Comparison of ENCODE assay signal across 28 cellular contexts in genomic region chr19:35508129-35508528, GRCh38. TPM values are rescaled to one million over a fixed set of nuclear protein-coding genes. Genes with fewer than 3 reads are reported as not detected.
DNase-seq lines count a peak whose midpoint lies in the region; TF ChIP-seq lines count a peak whose summit lies in the region.
"Had no signal": no experiment of that assay in that cellular context is flagged by ENCODE, and none has a peak within 500 bp of the region (broad histone marks: within the 10 kb centered on the region; RNA-seq: fewer than 3 reads in every experiment).

No MANE protein-coding gene starts in this region.

- no peak for TF ChIP-seq CTCF in HEK293 (tag by site-specific recombination; IDR thresholded peaks at IDR 0.05)
- TF ChIP-seq CTCF in endodermal cell (conservative IDR thresholded peaks at IDR 0.05) = no peak
- no peak for TF ChIP-seq CTCF in progenitor cell of endocrine pancreas (IDR thresholded peaks at IDR 0.05; ENCODE audit: unreplicated experiment)

- H3K4me1 ChIP-seq in HEK293 (ENCODE audit: control insufficient read depth, insufficient read depth, low read length) (peaks cover 15% of the 10 kb centered on the region), endodermal cell (ENCODE audit: control insufficient read depth, insufficient read depth, low read length) (peaks cover 11% of the 10 kb centered on the region)
- H3K4me1 ChIP-seq: colonic mucosa, upper lobe of right lung had no signal

- no peaks in the 10 kb centered on the region for H3K27me3 ChIP-seq in endodermal cell (ENCODE audit: control insufficient read depth, insufficient read depth, low read length, poor library complexity, severe bottlenecking)
- H3K27me3 ChIP-seq: colonic mucosa had no signal

- H3K27ac Mint-ChIP-seq in endodermal cell (no peak overlapping the region), progenitor cell of endocrine pancreas (no peak overlapping the region)
- H3K27ac Mint-ChIP-seq: activated CD8-positive, alpha-beta T cell treated with anti-CD3 and anti-CD28 coated beads for 36 hours; activated naive CD8-positive, alpha-beta T cell treated with anti-CD3 and anti-CD28 coated beads for 36 hours; stimulated activated memory B cell treated with anti-CD40 and anti-IgM and Interleukin-4, amounts not matched to agents 10 μg/mL and 1 μg/mL and 100 μg/mL, for 72 hours; T-helper 17 cell had no signal

- H3K4me3 ChIP-seq in HEK293 (ENCODE audit: low read depth, low read length) = no peak overlapping the region
- peak overlapping the region; percentile 100 for H3K4me3 ChIP-seq in endodermal cell (ENCODE audit: low read length)
- H3K4me3 ChIP-seq: colonic mucosa, sigmoid colon, upper lobe of right lung had no signal

- H3K36me3 Mint-ChIP-seq in endodermal cell (ENCODE audit: low read depth) = peaks cover 50% of the 10 kb centered on the region
- peaks cover 16% of the 10 kb centered on the region for H3K36me3 Mint-ChIP-seq in progenitor cell of endocrine pancreas (ENCODE audit: insufficient read depth)
- H3K36me3 Mint-ChIP-seq: activated naive CD8-positive, alpha-beta T cell treated with anti-CD3 and anti-CD28 coated beads for 36 hours; stimulated activated memory B cell treated with anti-CD40 and anti-IgM and Interleukin-4, amounts not matched to agents 10 μg/mL and 1 μg/mL and 100 μg/mL, for 72 hours had no signal

- H3K27me3 Mint-ChIP-seq in endodermal cell (ENCODE audit: insufficient read depth) (peaks cover 5% of the 10 kb centered on the region), progenitor cell of endocrine pancreas (peaks cover 4% of the 10 kb centered on the region)

- H3K4me1 Mint-ChIP-seq in endodermal cell (peaks cover 26% of the 10 kb centered on the region), progenitor cell of endocrine pancreas (ENCODE audit: low read depth) (peaks cover 8% of the 10 kb centered on the region)

- 90 to 100% methylated on average over 2 of the region's 3 CpGs for WGBS in endodermal cell (ENCODE audit: insufficient coverage in 1 of 2, insufficient read length in 1 of 2), 2 experiments

- POLR2A ChIA-PET in HEK293 (lab: Yijun Ruan, JAX) = interaction anchor here (0.8 to 2.1 kb wide), 2 partner anchors 13 to 154 kb away, joined by 3 to 7 read pairs; no protein-coding TSS in a partner anchor

- CTCF ChIA-PET in HEK293 (lab: Yijun Ruan, JAX) = interaction anchor here (0.5 to 9.8 kb wide), 12 partner anchors 14 to 394 kb away, joined by 3 to 176 read pairs (median 8); partner anchors contain the start of gene KRTDAP

- H3K4me3 Mint-ChIP-seq in endodermal cell (peak overlapping the region; percentile 99), progenitor cell of endocrine pancreas (ENCODE audit: low read depth) (peak overlapping the region; percentile 97)
- H3K4me3 Mint-ChIP-seq: activated CD8-positive, alpha-beta T cell treated with anti-CD3 and anti-CD28 coated beads for 36 hours; activated naive CD8-positive, alpha-beta T cell treated with anti-CD3 and anti-CD28 coated beads for 36 hours; stimulated activated memory B cell treated with anti-CD40 and anti-IgM and Interleukin-4, amounts not matched to agents 10 μg/mL and 1 μg/mL and 100 μg/mL, for 72 hours; T-helper 17 cell had no signal

- H3K9me3 ChIP-seq in HEK293 (ENCODE audit: control insufficient read depth, insufficient read depth, low read depth, low read length) (no peaks in the 10 kb centered on the region; the same call in 1 of the 2 replicates), endodermal cell (ENCODE audit: control insufficient read depth, low read length) (no peaks in the 10 kb centered on the region)
- H3K9me3 ChIP-seq: colonic mucosa, sigmoid colon, SK-N-SH, upper lobe of right lung had no signal

- H3K9ac ChIP-seq in endodermal cell (ENCODE audit: extremely low read depth, low read length, poor library complexity, severe bottlenecking) = peak overlapping the region; percentile 16
- H3K9ac ChIP-seq: SK-N-SH had no signal

- H3K9me3 Mint-ChIP-seq in endodermal cell (no peaks in the 10 kb centered on the region), progenitor cell of endocrine pancreas (ENCODE audit: low read depth) (no peaks in the 10 kb centered on the region)
- H3K9me3 Mint-ChIP-seq: activated CD8-positive, alpha-beta T cell treated with anti-CD3 and anti-CD28 coated beads for 36 hours; activated naive CD8-positive, alpha-beta T cell treated with anti-CD3 and anti-CD28 coated beads for 36 hours; stimulated activated memory B cell treated with anti-CD40 and anti-IgM and Interleukin-4, amounts not matched to agents 10 μg/mL and 1 μg/mL and 100 μg/mL, for 72 hours had no signal

- DNase-seq in endodermal cell = no peak
- no peak for DNase-seq in progenitor cell of endocrine pancreas (ENCODE audit: low spot score, unreplicated experiment)
- DNase-seq in effector CD8-positive, alpha-beta T cell (lab: John Stamatoyannopoulos, UW) = no peak
- no peak for DNase-seq in ureter (ENCODE audit: low spot score)
- DNase-seq: activated CD4-positive, alpha-beta T cell treated with anti-CD3 and anti-CD28 coated beads for 1 hour; activated CD8-positive, alpha-beta T cell treated with anti-CD3 and anti-CD28 coated beads for 36 hours; activated effector memory CD4-positive, alpha-beta T cell treated with Interleukin-2 at 50 U/mL for 16 hours; activated naive CD8-positive, alpha-beta T cell treated with anti-CD3 and anti-CD28 coated beads for 36 hours; aorta; colonic mucosa; DND-41; effector memory CD4-positive, alpha-beta T cell; erythroblast; glutamatergic neuron; Karpas-422; NCI-H1436 treated with DMSO at 0.1 percent for 48 hours; NCI-H446; sigmoid colon; SK-N-SH; stimulated activated CD4-positive, alpha-beta T cell treated with anti-CD3 and anti-CD28 coated beads, Interleukin-4, amount 100 ng/mL, for 4 hours; substantia nigra; T-helper 17 cell; upper lobe of right lung had no signal

- H3K27ac ChIP-seq in HEK293 (ENCODE audit: extremely low read depth, low read depth, low read length) (no peak overlapping the region), endodermal cell (ENCODE audit: low read depth, low read length) (no peak overlapping the region)
- H3K27ac ChIP-seq: C4-2B, cardiac muscle cell, colonic mucosa, sigmoid colon, upper lobe of right lung had no signal

- H3K36me3 ChIP-seq in HEK293 (ENCODE audit: control insufficient read depth in 2 of 2, insufficient read depth in 1 of 2, low read length in 2 of 2) (peaks cover 7 to 39% of the 10 kb centered on the region in 2 experiments), endodermal cell (ENCODE audit: control insufficient read depth, insufficient read depth, low read length) (peaks cover 52% of the 10 kb centered on the region)
- H3K36me3 ChIP-seq: cardiac muscle cell, colonic mucosa, sigmoid colon, upper lobe of right lung had no signal

TF ChIP-seq in HEK293, 187 proteins besides CTCF, POLR2A, EP300 and RAD21:
- TF ChIP-seq PRDM1 (tag by site-specific recombination; IDR thresholded peaks at IDR 0.05) = 0 out of 2 replicates have a peak, but pooled peaks have one; percentile 31
- no peak for TF ChIP-seq KLF16 (tag by site-specific recombination; IDR thresholded peaks at IDR 0.05)
- no peak for TF ChIP-seq ZNF621 (tag by site-specific recombination; IDR thresholded peaks at IDR 0.05)
- no peak for TF ChIP-seq ZNF157 (tag by site-specific recombination; IDR thresholded peaks at IDR 0.05)

RNA-seq across cellular contexts. Expression of gene DMKN, which starts 5.3 kb away (rescaled TPM):
- 100 to 1,000 TPM; 430 to 451 TPM for total RNA-seq in endodermal cell
- 127 TPM for polyA plus RNA-seq in endodermal cell (2013, experiment 1 of 2)
- polyA plus RNA-seq in endodermal cell (2013, experiment 2 of 2) = 121 TPM
- total RNA-seq in progenitor cell of endocrine pancreas = 201 and 213 TPM in 2 replicates
- 131 TPM for total RNA-seq in ureter
- total RNA-seq: T-helper 17 cell had no signal
- polyA plus RNA-seq: SK-N-SH had no signal

RNA-seq across cellular contexts. Expression of gene KRTDAP, which starts 17.9 kb away (rescaled TPM):
- 1 to 10 TPM; 3.4 to 4.2 TPM for total RNA-seq in endodermal cell
- not detected for polyA plus RNA-seq in endodermal cell (2013, experiment 1 of 2)
- polyA plus RNA-seq in endodermal cell (2013, experiment 2 of 2) = 0.70 TPM
- 1.6 and 4.8 TPM in 2 replicates for total RNA-seq in progenitor cell of endocrine pancreas
- not detected for total RNA-seq in ureter
- total RNA-seq: activated CD8-positive, alpha-beta T cell treated with anti-CD3 and anti-CD28 coated beads for 36 hours; activated naive CD8-positive, alpha-beta T cell treated with anti-CD3 and anti-CD28 coated beads for 36 hours; aorta; cardiac muscle cell; colonic mucosa; posterior vena cava; sigmoid colon; T-helper 17 cell; upper lobe of right lung had no signal
- polyA plus RNA-seq: aorta, sigmoid colon, SK-N-SH had no signal

RNA-seq across cellular contexts. Expression of gene SBSN, which starts 20.0 kb away (rescaled TPM):
- total RNA-seq in endodermal cell = not detected
- not detected for polyA plus RNA-seq in endodermal cell (2013, experiment 1 of 2)
- polyA plus RNA-seq in endodermal cell (2013, experiment 2 of 2) = not detected
- 0.16 and 0.24 TPM in 2 replicates for total RNA-seq in progenitor cell of endocrine pancreas
- total RNA-seq in ureter = not detected
- total RNA-seq: activated CD8-positive, alpha-beta T cell treated with anti-CD3 and anti-CD28 coated beads for 36 hours; activated naive CD8-positive, alpha-beta T cell treated with anti-CD3 and anti-CD28 coated beads for 36 hours; aorta; colonic mucosa; posterior vena cava; sigmoid colon; T-helper 17 cell; upper lobe of right lung had no signal
- polyA plus RNA-seq: cardiac muscle cell had no signal

RNA-seq across cellular contexts. Expression of gene GAPDHS, which starts 25.1 kb away (rescaled TPM):
- total RNA-seq in endodermal cell (not detected), progenitor cell of endocrine pancreas (not detected in 2 replicates), ureter (not detected)
- polyA plus RNA-seq in endodermal cell (2013, experiment 1 of 2) = not detected
- not detected for polyA plus RNA-seq in endodermal cell (2013, experiment 2 of 2)
- total RNA-seq: activated CD8-positive, alpha-beta T cell treated with anti-CD3 and anti-CD28 coated beads for 36 hours; activated naive CD8-positive, alpha-beta T cell treated with anti-CD3 and anti-CD28 coated beads for 36 hours; aorta; cardiac muscle cell; colonic mucosa; posterior vena cava; sigmoid colon; T-helper 17 cell; upper lobe of right lung had no signal
- polyA plus RNA-seq: aorta, cardiac muscle cell, sigmoid colon, SK-N-SH had no signal

RNA-seq across cellular contexts. Expression of gene TMEM147, which starts 37.3 kb away (rescaled TPM):
- 100 to 1,000 TPM; 109 to 119 TPM for total RNA-seq in endodermal cell
- polyA plus RNA-seq in endodermal cell (2013, experiment 1 of 2) = 86.5 TPM
- 87.1 TPM for polyA plus RNA-seq in endodermal cell (2013, experiment 2 of 2)
- 94.2 and 95.2 TPM in 2 replicates for total RNA-seq in progenitor cell of endocrine pancreas
- 113 TPM for total RNA-seq in ureter
